1 cellular context compared by ENCODE assay signal in the genomic region with DNA sequence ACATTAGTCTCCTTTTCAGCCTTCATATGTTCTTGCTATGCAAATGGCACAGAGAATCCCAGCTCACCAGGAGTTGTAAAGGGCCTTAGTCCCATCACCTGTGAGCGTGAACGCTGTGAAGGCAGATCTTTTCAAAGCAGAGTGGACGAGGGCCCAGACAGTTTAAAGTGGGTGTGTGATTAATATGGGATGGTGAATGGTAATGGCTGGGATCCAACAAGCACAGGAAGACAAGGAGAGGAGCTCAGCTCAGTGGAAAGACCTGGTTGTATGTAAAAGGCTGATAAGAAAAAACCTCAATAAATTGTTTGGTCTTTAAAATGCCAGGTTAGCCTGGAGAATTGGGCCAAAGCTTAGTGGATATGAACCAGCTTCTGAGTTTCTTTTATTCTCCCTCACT.
TF ChIP-seq lines count a peak whose summit lies in the region.

No MANE protein-coding gene starts in this region.

TF ChIP-seq in IMR-90, 13 proteins besides CTCF, POLR2A, EP300 and RAD21 (continued from another document):
- no peak for TF ChIP-seq BHLHE40 (IDR thresholded peaks at IDR 0.05; ENCODE audit: low read depth, low read length)
- no peak for TF ChIP-seq CHD1 (IDR thresholded peaks at IDR 0.05; ENCODE audit: low read depth, low read length)
- TF ChIP-seq NFE2L2 (IDR thresholded peaks at IDR 0.05; ENCODE audit: low read depth, low read length) = no peak
- TF ChIP-seq RCOR1 (IDR thresholded peaks at IDR 0.05; ENCODE audit: insufficient replicate concordance, low read length) = no peak
- TF ChIP-seq CEBPB (IDR thresholded peaks at IDR 0.05; ENCODE audit: low read depth, low read length) = no peak
- TF ChIP-seq MAFK (IDR thresholded peaks at IDR 0.05; ENCODE audit: low read depth, low read length) = no peak
TF ChIP-seq in IMR-90: peak in this region for 0.
